Comparison of ENCODE assay signal across 17 cellular contexts in the genomic region with DNA sequence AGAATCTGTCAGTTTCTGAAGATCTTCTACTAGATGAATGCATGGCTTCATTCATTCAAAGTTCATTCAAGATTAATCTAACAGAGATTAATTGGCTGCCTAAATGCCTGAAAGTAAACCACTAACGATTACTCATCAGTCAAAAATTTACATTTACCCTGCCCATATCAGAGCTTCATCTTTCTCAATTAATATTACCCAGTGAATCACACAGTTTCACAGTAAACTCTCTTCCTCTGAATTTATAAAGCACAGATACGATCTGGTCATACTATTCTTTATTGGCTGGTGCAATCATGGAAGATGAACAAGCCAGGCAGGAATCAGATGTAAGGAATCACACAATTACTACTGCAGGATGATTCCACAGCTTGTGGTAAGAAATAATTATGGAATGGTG.
A peak's percentile ranks its signal among the peaks of the same experiment; 100 is the strongest.
DNase-seq lines count a peak whose midpoint lies in the region; ATAC-seq, FAIRE-seq and TF ChIP-seq lines count a peak whose summit lies in the region.
"Had no signal": no experiment of that assay in that cellular context is flagged by ENCODE, and none has a peak within 500 bp of the region (broad histone marks: within the 10 kb centered on the region; RNA-seq: fewer than 3 reads in every experiment).

No MANE protein-coding gene starts in this region.

- TF ChIP-seq CTCF in bronchial epithelial cell (IDR thresholded peaks at IDR 0.05; ENCODE audit: insufficient read depth, low read length, severe bottlenecking) (no peak), osteoblast (IDR thresholded peaks at IDR 0.05; ENCODE audit: extremely low read depth, low read depth, low read length) (no peak)

- H3K27ac ChIP-seq in osteoblast (ENCODE audit: low read depth, low read length), result no peak overlapping the region
- H3K27ac ChIP-seq: brain microvascular endothelial cell, neural progenitor cell had no signal

- intact Hi-C loops in activated CD4-positive, alpha-beta T cell treated with anti-CD3 and anti-CD28 coated beads, Interleukin-2, amount 10 ng/mL, durations not matched to agents 24 days and 14 days (cut with micrococcal nuclease), result no loop called here

- no peaks in the 10 kb centered on the region for H4K20me1 ChIP-seq in osteoblast (ENCODE audit: insufficient read depth, low read length)

- no peaks in the 10 kb centered on the region for H3K79me2 ChIP-seq in osteoblast (ENCODE audit: insufficient read depth, low read length)

- H3K4me3 Mint-ChIP-seq in activated CD4-positive, alpha-beta T cell treated with anti-CD3 and anti-CD28 coated beads, Interleukin-2, amount 10 ng/mL, durations not matched to agents 24 days and 14 days, result no peak overlapping the region
- H3K4me3 Mint-ChIP-seq: activated T-helper 17 cell treated with anti-CD3 and anti-CD28 coated beads, Interleukin-2, amount 50 U/mL, for 72 hours; CD4-positive, CD25-positive, alpha-beta regulatory T cell; endodermal cell; neural progenitor cell had no signal

- H3K27me3 ChIP-seq in bronchial epithelial cell (ENCODE audit: control insufficient read depth, insufficient read depth, low read length), result no peaks in the 10 kb centered on the region
- H3K27me3 ChIP-seq in osteoblast (ENCODE audit: insufficient read depth, low read length), result no peaks in the 10 kb centered on the region
- H3K27me3 ChIP-seq: brain microvascular endothelial cell, neural progenitor cell had no signal

- H2AFZ ChIP-seq in osteoblast (ENCODE audit: low read length), result no peak overlapping the region

- no peak overlapping the region for H3K27ac Mint-ChIP-seq in activated CD4-positive, alpha-beta T cell treated with anti-CD3 and anti-CD28 coated beads, Interleukin-2, amount 10 ng/mL, durations not matched to agents 24 days and 14 days
- H3K27ac Mint-ChIP-seq: activated T-helper 17 cell treated with anti-CD3 and anti-CD28 coated beads, Interleukin-2, amount 50 U/mL, for 72 hours; endodermal cell; neural progenitor cell had no signal

- no peak for FAIRE-seq in bronchial epithelial cell (lab: Jason Lieb, UNC)

- no peaks in the 10 kb centered on the region for H3K9me3 ChIP-seq in osteoblast (ENCODE audit: low read depth, low read length)

- H3K4me3 ChIP-seq in bronchial epithelial cell (ENCODE audit: low read depth, low read length) (no peak overlapping the region), osteoblast (ENCODE audit: insufficient read depth, low read length) (no peak overlapping the region)
- H3K4me3 ChIP-seq: neural progenitor cell, smooth muscle cell had no signal

- no peaks in the 10 kb centered on the region for H3K36me3 Mint-ChIP-seq in activated CD4-positive, alpha-beta T cell treated with anti-CD3 and anti-CD28 coated beads, Interleukin-2, amount 10 ng/mL, durations not matched to agents 24 days and 14 days (ENCODE audit: low read depth)
- H3K36me3 Mint-ChIP-seq: CD4-positive, CD25-positive, alpha-beta regulatory T cell; neural progenitor cell had no signal

- no peaks in the 10 kb centered on the region for H3K36me3 ChIP-seq in bronchial epithelial cell (ENCODE audit: control insufficient read depth, insufficient read depth, low read length)
- H3K36me3 ChIP-seq in osteoblast (ENCODE audit: insufficient read depth, low read length), result no peaks in the 10 kb centered on the region
- H3K36me3 ChIP-seq: brain microvascular endothelial cell, neural progenitor cell had no signal

- H3K4me1 Mint-ChIP-seq in activated CD4-positive, alpha-beta T cell treated with anti-CD3 and anti-CD28 coated beads, Interleukin-2, amount 10 ng/mL, durations not matched to agents 24 days and 14 days, result no peaks in the 10 kb centered on the region
- H3K4me1 Mint-ChIP-seq: activated T-helper 17 cell treated with anti-CD3 and anti-CD28 coated beads, Interleukin-2, amount 50 U/mL, for 72 hours; CD4-positive, CD25-positive, alpha-beta regulatory T cell; endodermal cell; neural progenitor cell had no signal

- H3K4me1 ChIP-seq in osteoblast (ENCODE audit: insufficient read depth, low read length), result no peaks in the 10 kb centered on the region
- H3K4me1 ChIP-seq: neural progenitor cell had no signal

- no peaks in the 10 kb centered on the region for H3K27me3 Mint-ChIP-seq in activated CD4-positive, alpha-beta T cell treated with anti-CD3 and anti-CD28 coated beads, Interleukin-2, amount 10 ng/mL, durations not matched to agents 24 days and 14 days
- H3K27me3 Mint-ChIP-seq: activated T-helper 17 cell treated with anti-CD3 and anti-CD28 coated beads, Interleukin-2, amount 50 U/mL, for 72 hours; CD4-positive, CD25-positive, alpha-beta regulatory T cell had no signal

- H3K9me3 Mint-ChIP-seq in activated CD4-positive, alpha-beta T cell treated with anti-CD3 and anti-CD28 coated beads, Interleukin-2, amount 10 ng/mL, durations not matched to agents 24 days and 14 days, result no peaks in the 10 kb centered on the region
- H3K9me3 Mint-ChIP-seq: activated T-helper 17 cell treated with anti-CD3 and anti-CD28 coated beads, Interleukin-2, amount 50 U/mL, for 72 hours; neural progenitor cell had no signal

- DNase-seq in EH (ENCODE audit: low read depth) (peak; percentile 97), NCI-H226 (peak; percentile 78), bronchial epithelial cell (ENCODE audit: low read depth) (peak; percentile 65), kidney glomerular epithelial cell (lab: John Stamatoyannopoulos, UW) (peak; percentile 63), osteoblast (ENCODE audit: insufficient read length, low spot score, missing footprints) (no peak)
- DNase-seq in activated CD4-positive, alpha-beta T cell treated with anti-CD3 and anti-CD28 coated beads, Interleukin-2, amount 10 ng/mL, durations not matched to agents 24 days and 14 days, result no peak
- DNase-seq: activated CD4-positive, alpha-beta T cell treated with anti-CD3 and anti-CD28 coated beads, Interleukin-2, amount 50 U/mL, for 4 hours; CD4-positive, CD25-positive, alpha-beta regulatory T cell; endodermal cell; hypothalamus; T-helper 2 cell had no signal

- ATAC-seq in HG03457 (IDR thresholded peaks at IDR 0.05; ENCODE audit: unreplicated experiment) (no peak), GM18873 (IDR thresholded peaks at IDR 0.05; ENCODE audit: low FRiP score, unreplicated experiment) (no peak)
- ATAC-seq: activated T-helper 17 cell treated with anti-CD3 and anti-CD28 coated beads, Interleukin-2, amount 50 U/mL, for 72 hours had no signal

- H3K4me2 ChIP-seq in osteoblast (ENCODE audit: insufficient read depth, low read length), result no peak overlapping the region
- H3K4me2 ChIP-seq: neural progenitor cell, smooth muscle cell had no signal

Comparison
In these comparisons a context has a peak if more than half of its experiments do, and no peak if none do; other contexts are left out.
1. DNase-seq: peak in EH (single experiment), NCI-H226 (single experiment), bronchial epithelial cell (single experiment) and kidney glomerular epithelial cell (single experiment); none in osteoblast (single experiment) and activated CD4-positive, alpha-beta T cell treated with anti-CD3 and anti-CD28 coated beads, Interleukin-2, amount 10 ng/mL, durations not matched to agents 24 days and 14 days (single experiment).